ENCODE assay signal across 10 cellular contexts in genomic region chr5:158456756-158457155, GRCh38.
DNase-seq lines count a peak whose midpoint lies in the region; ATAC-seq, FAIRE-seq and TF ChIP-seq lines count a peak whose summit lies in the region.
"Had no signal": no experiment of that assay in that cellular context is flagged by ENCODE, and none has a peak within 500 bp of the region (broad histone marks: within the 10 kb centered on the region; RNA-seq: fewer than 3 reads in every experiment).

No MANE protein-coding gene starts in this region.

- peak overlapping the region; percentile 30 for H3K4me2 ChIP-seq in astrocyte (ENCODE audit: low read length)

- no peak for TF ChIP-seq CTCF in astrocyte (IDR thresholded peaks at IDR 0.05; ENCODE audit: insufficient read depth, low read depth, low read length)

- no peak overlapping the region for H3K4me3 Mint-ChIP-seq in astrocyte (ENCODE audit: unreplicated experiment)
- H3K4me3 Mint-ChIP-seq: activated naive CD4-positive, alpha-beta T cell treated with anti-CD3 and anti-CD28 coated beads, Interleukin-2, amount 50 U/mL, for 24 hours; immature natural killer cell had no signal

- H2AFZ ChIP-seq in astrocyte (ENCODE audit: low read depth, low read length) = no peak overlapping the region

- no peak overlapping the region for H3K27ac ChIP-seq in astrocyte (ENCODE audit: low read depth, low read length)

- H3K79me2 ChIP-seq in astrocyte (ENCODE audit: insufficient read depth, low read length) = no peaks in the 10 kb centered on the region

- peaks cover 13% of the 10 kb centered on the region for H3K4me1 ChIP-seq in astrocyte (ENCODE audit: insufficient read depth, low read length)

- H3K4me1 Mint-ChIP-seq in astrocyte (ENCODE audit: low read depth, unreplicated experiment) = peaks cover 19% of the 10 kb centered on the region
- H3K4me1 Mint-ChIP-seq: activated naive CD4-positive, alpha-beta T cell treated with anti-CD3 and anti-CD28 coated beads, Interleukin-2, amount 50 U/mL, for 24 hours; immature natural killer cell had no signal

- peaks cover 2% of the 10 kb centered on the region for H3K9me3 Mint-ChIP-seq in astrocyte (ENCODE audit: unreplicated experiment)
- H3K9me3 Mint-ChIP-seq: activated naive CD4-positive, alpha-beta T cell treated with anti-CD3 and anti-CD28 coated beads, Interleukin-2, amount 50 U/mL, for 24 hours; immature natural killer cell had no signal

- ATAC-seq in HG02981 (IDR thresholded peaks at IDR 0.05; ENCODE audit: unreplicated experiment) (peak; percentile 66), HG03439 (IDR thresholded peaks at IDR 0.05; ENCODE audit: unreplicated experiment) (no peak), GM18517 (IDR thresholded peaks at IDR 0.05; ENCODE audit: unreplicated experiment) (no peak)

- H3K9ac ChIP-seq in astrocyte (ENCODE audit: low read length) = no peak overlapping the region

- no peaks in the 10 kb centered on the region for H4K20me1 ChIP-seq in astrocyte (ENCODE audit: insufficient read depth, low read length)

- no peaks in the 10 kb centered on the region for H3K36me3 ChIP-seq in astrocyte (ENCODE audit: insufficient read depth, low read length)

- H3K4me3 ChIP-seq in astrocyte (ENCODE audit: insufficient read depth, low read depth, low read length) = no peak overlapping the region

- H3K27me3 Mint-ChIP-seq in astrocyte (ENCODE audit: low read depth, unreplicated experiment) = no peaks in the 10 kb centered on the region
- H3K27me3 Mint-ChIP-seq: activated naive CD4-positive, alpha-beta T cell treated with anti-CD3 and anti-CD28 coated beads, Interleukin-2, amount 50 U/mL, for 24 hours had no signal

- H3K9me3 ChIP-seq in astrocyte (ENCODE audit: insufficient read depth, low read depth, low read length) = no peaks in the 10 kb centered on the region

- H3K27ac Mint-ChIP-seq in astrocyte (ENCODE audit: unreplicated experiment) = peak overlapping the region; percentile 28
- H3K27ac Mint-ChIP-seq: activated naive CD4-positive, alpha-beta T cell treated with anti-CD3 and anti-CD28 coated beads, Interleukin-2, amount 50 U/mL, for 24 hours; immature natural killer cell had no signal

- no peaks in the 10 kb centered on the region for H3K27me3 ChIP-seq in astrocyte (ENCODE audit: insufficient read depth, low read length)

- DNase-seq in EH (ENCODE audit: low read depth) (peak; percentile 89), astrocyte (ENCODE audit: low read depth) (peak; percentile 95), myocyte (ENCODE audit: low read depth) (peak; percentile 91), iPS-NIHi7 (ENCODE audit: extremely low spot score) (no peak)
- DNase-seq in activated CD4-positive, CD25-positive, alpha-beta regulatory T cell treated with anti-CD3 and anti-CD28 coated beads, Interleukin-2, amount 50 U/mL, for 72 hours = no peak
- DNase-seq: immature natural killer cell had no signal

- peak; percentile 93 for FAIRE-seq in astrocyte (lab: Jason Lieb, UNC)

- H3K36me3 Mint-ChIP-seq in astrocyte (ENCODE audit: low read depth, unreplicated experiment) = no peaks in the 10 kb centered on the region
- H3K36me3 Mint-ChIP-seq: activated naive CD4-positive, alpha-beta T cell treated with anti-CD3 and anti-CD28 coated beads, Interleukin-2, amount 50 U/mL, for 24 hours; immature natural killer cell had no signal

Comparison
In these comparisons a context has a peak if more than half of its experiments do, and no peak if none do; other contexts are left out.
1. DNase-seq: peak in EH (single experiment), astrocyte (single experiment) and myocyte (single experiment); none in iPS-NIHi7 (single experiment) and activated CD4-positive, CD25-positive, alpha-beta regulatory T cell treated with anti-CD3 and anti-CD28 coated beads, Interleukin-2, amount 50 U/mL, for 72 hours (single experiment).